ENCODE assay signal across 1 cellular context in genomic region chr3:196292281-196292923, GRCh38.
TF ChIP-seq lines count a peak whose summit lies in the region.

No MANE protein-coding gene starts in this region.

TF ChIP-seq in HepG2, 621 proteins besides CTCF, POLR2A, EP300 and RAD21:
- TF ChIP-seq TEF (CRISPR knock-in tag; IDR thresholded peaks at IDR 0.05), result no peak
- peak; percentile 58; the same call in 1 of the 2 replicates for TF ChIP-seq SMC3 (IDR thresholded peaks at IDR 0.05; ENCODE audit: low read length)
- TF ChIP-seq STAG1 (CRISPR knock-in tag; IDR thresholded peaks at IDR 0.05), result peak; percentile 68
- 0 out of 2 replicates have a peak, but pooled peaks have one; percentile 10 for TF ChIP-seq ZNF770 (CRISPR knock-in tag; IDR thresholded peaks at IDR 0.05)
- peak; percentile 47; the same call in 1 of the 2 replicates for TF ChIP-seq ZNF574 (CRISPR knock-in tag; IDR thresholded peaks at IDR 0.05)
- no peak for TF ChIP-seq GABPA (IDR thresholded peaks at IDR 0.05; ENCODE audit: low read depth, low read length)
- peak; percentile 25; the same call in 1 of the 2 replicates for TF ChIP-seq GABPA (CRISPR knock-in tag; IDR thresholded peaks at IDR 0.05; ENCODE audit: low read depth)
- TF ChIP-seq SNAPC4 (CRISPR knock-in tag; IDR thresholded peaks at IDR 0.05), result no peak
